ENCODE assay signal across 9 cellular contexts in the genomic region with DNA sequence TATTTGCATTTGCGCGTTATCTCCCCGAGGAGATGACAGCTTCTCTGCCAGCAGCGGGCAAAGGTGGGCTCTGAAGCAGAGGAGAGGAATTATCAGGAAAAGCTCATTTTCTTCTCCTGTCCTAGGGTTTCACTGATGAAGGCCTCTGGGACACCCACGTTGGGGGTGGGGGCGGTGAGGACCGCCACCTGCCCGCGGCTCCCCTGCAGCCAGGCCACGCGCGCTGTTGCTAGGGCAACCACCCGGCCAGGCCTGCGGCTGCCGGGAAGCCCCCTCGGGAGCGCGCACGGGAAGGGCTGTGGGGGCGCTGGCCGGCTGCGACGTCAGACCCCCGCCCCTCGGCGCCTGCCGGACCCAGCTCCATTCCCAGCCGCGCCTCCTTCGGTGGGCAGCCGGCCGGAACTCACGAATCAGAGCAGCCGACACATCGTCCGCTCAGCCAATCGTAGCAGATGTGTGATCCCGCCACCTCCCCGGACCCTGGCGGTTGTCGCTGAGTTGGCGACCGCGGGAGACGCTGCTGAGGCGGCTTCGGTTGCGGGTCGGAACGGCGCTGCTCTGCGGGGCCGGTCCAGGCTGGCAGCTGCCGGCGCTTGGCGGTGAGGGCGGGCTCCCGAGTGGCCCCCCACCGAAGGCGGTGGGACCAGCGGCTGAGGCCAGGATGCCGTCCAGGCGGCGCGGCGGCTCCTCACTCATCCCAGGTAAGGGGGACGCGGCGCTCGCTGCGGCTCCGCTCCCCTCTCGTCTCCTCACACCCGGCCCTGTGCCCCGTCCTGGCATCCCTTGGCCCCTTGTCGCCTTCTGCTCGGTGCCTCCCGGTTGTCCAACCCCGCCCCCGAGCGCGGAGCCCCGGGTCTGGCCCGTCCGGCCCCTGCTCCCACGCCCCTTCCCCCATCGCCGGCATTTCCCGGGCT. TPM values are rescaled to one million over a fixed set of nuclear protein-coding genes. Genes with fewer than 3 reads are reported as not detected.
DNase-seq lines count a peak whose midpoint lies in the region; ATAC-seq, FAIRE-seq and TF ChIP-seq lines count a peak whose summit lies in the region.
"Had no signal": no experiment of that assay in that cellular context is flagged by ENCODE, and none has a peak within 500 bp of the region (broad histone marks: within the 10 kb centered on the region; RNA-seq: fewer than 3 reads in every experiment).

A gene (plus strand): TSS at position 513 of the 914 bp plus-strand sequence. CDS start 35,092 bp downstream, outside the sequence.

- H3K27me3 Mint-ChIP-seq in dendritic cell treated with granulocyte-macrophage colony-stimulating factor and Interleukin-4, amounts not matched to agents 40 ng/mL and 50 ng/mL, for 4 days = peaks cover 52% of the 10 kb centered on the region

- H3K4me3 Mint-ChIP-seq in dendritic cell treated with granulocyte-macrophage colony-stimulating factor and Interleukin-4, amounts not matched to agents 40 ng/mL and 50 ng/mL, for 4 days = peak within 1 kb of the TSS; percentile 81

- peak; percentile 82 for FAIRE-seq in GM19239 (lab: Jason Lieb, UNC)
- FAIRE-seq: islet of Langerhans had no signal

- TF ChIP-seq CTCF in BJ (IDR thresholded peaks at IDR 0.05; ENCODE audit: insufficient read depth, low read depth, low read length) (peak; percentile 69), left lung (IDR thresholded peaks at IDR 0.05) (peak in 1 of 2 donors; percentile 69)

- peaks cover 0 to 18% of the 10 kb centered on the region in 2 donors for H3K4me1 ChIP-seq in left lung

- H3K36me3 ChIP-seq in BJ (ENCODE audit: control insufficient read depth, insufficient read depth, low read length) (no peaks in the 10 kb centered on the region), left lung (no peaks in the 10 kb centered on the region)

- peak within 1 kb of the TSS; percentile 18 for H3K27ac Mint-ChIP-seq in dendritic cell treated with granulocyte-macrophage colony-stimulating factor and Interleukin-4, amounts not matched to agents 40 ng/mL and 50 ng/mL, for 4 days

- H3K9me3 ChIP-seq in left lung = no peaks in the 10 kb centered on the region

- H3K4me1 Mint-ChIP-seq in dendritic cell treated with granulocyte-macrophage colony-stimulating factor and Interleukin-4, amounts not matched to agents 40 ng/mL and 50 ng/mL, for 4 days (ENCODE audit: low read depth) = peaks cover 28% of the 10 kb centered on the region

- CTCF ChIA-PET in BJ (lab: Yijun Ruan, JAX) = interaction anchor here (1.0 to 1.8 kb wide), 4 partner anchors 13 to 209 kb away, joined by 3 to 9 read pairs (median 5); no protein-coding TSS in a partner anchor

- DNase-seq in BJ (ENCODE audit: low read depth) = peak; percentile 39
- DNase-seq in GM19239 (ENCODE audit: insufficient read length, low spot score) = peak; percentile 90
- DNase-seq in NCI-H524 (lab: John Stamatoyannopoulos, UW) = peak; percentile 86 to 93
- peak; percentile 64 to 66 for DNase-seq in activated CD4-positive, alpha-beta T cell treated with anti-CD3 and anti-CD28 coated beads, Interleukin-2, amount 50 U/mL, for 24 hours (ENCODE audit: low read depth in 1 of 2, low spot score in 1 of 2)
- peak; percentile 89 to 93 for DNase-seq in left lung
- DNase-seq in stimulated activated CD4-positive, alpha-beta T cell treated with anti-CD3 and anti-CD28 coated beads, Interleukin-2, amount 100 ng/mL, for 4 hours (ENCODE audit: low read depth) = peak; percentile 60

- intact Hi-C loops in dendritic cell treated with granulocyte-macrophage colony-stimulating factor and Interleukin-4, amounts not matched to agents 40 ng/mL and 50 ng/mL, for 4 days (cut with micrococcal nuclease) = no loop called here
- intact Hi-C loops in left lung (cut with DNase I) = no loop called here

- H3K4me3 ChIP-seq in BJ (ENCODE audit: low read depth, low read length) = peak within 1 kb of the TSS; percentile 85
- peak within 1 kb of the TSS; percentile 90 to 96 for H3K4me3 ChIP-seq in left lung

- no peaks in the 10 kb centered on the region for H3K9me3 Mint-ChIP-seq in dendritic cell treated with granulocyte-macrophage colony-stimulating factor and Interleukin-4, amounts not matched to agents 40 ng/mL and 50 ng/mL, for 4 days

- peak within 1 kb of the TSS; percentile 73 to 78 for H3K27ac ChIP-seq in left lung

- POLR2A ChIA-PET in BJ (lab: Charles Lee) = interaction anchor here (0.6 kb wide), 5 partner anchors 10 to 459 kb away, joined by 3 to 7 read pairs (median 4); no protein-coding TSS in a partner anchor

- ATAC-seq in HG03442 (IDR thresholded peaks at IDR 0.05; ENCODE audit: unreplicated experiment) = peak; percentile 92
- ATAC-seq in left lung = peak; percentile 95

- H3K36me3 Mint-ChIP-seq in dendritic cell treated with granulocyte-macrophage colony-stimulating factor and Interleukin-4, amounts not matched to agents 40 ng/mL and 50 ng/mL, for 4 days (ENCODE audit: low read depth) = no peaks in the 10 kb centered on the region

- H3K27me3 ChIP-seq in BJ (ENCODE audit: control insufficient read depth, insufficient read depth, low read length) (no peaks in the 10 kb centered on the region), left lung (peaks cover 0 to 39% of the 10 kb centered on the region in 2 donors)

RNA-seq across cellular contexts. Expression of the gene that starts here (rescaled TPM):
- 34.9 and 38.9 TPM in 2 replicates for polyA plus RNA-seq in BJ (2011; rRNA removed)
- polyA minus RNA-seq in BJ (2011; rRNA and poly(A)+ RNA removed) = 31.6 and 41.5 TPM in 2 replicates
- 10 to 100 TPM; 30.5 to 45.6 TPM for total RNA-seq in left lung

Comparison
In these comparisons a context has a peak if more than half of its experiments do, and no peak if none do; other contexts are left out.
1. Peak in every context shown above with its lines: DNase-seq, ATAC-seq, H3K4me3 ChIP-seq and H3K27ac ChIP-seq.
2. DNase-seq: peak in every context shown above with its lines; median percentile 91 in left lung; 90 in GM19239; 90 in NCI-H524; 65 in activated CD4-positive, alpha-beta T cell treated with anti-CD3 and anti-CD28 coated beads, Interleukin-2, amount 50 U/mL, for 24 hours; 60 in stimulated activated CD4-positive, alpha-beta T cell treated with anti-CD3 and anti-CD28 coated beads, Interleukin-2, amount 100 ng/mL, for 4 hours; 39 in BJ.